ENCODE assay signal across 8 cellular contexts in the genomic region with DNA sequence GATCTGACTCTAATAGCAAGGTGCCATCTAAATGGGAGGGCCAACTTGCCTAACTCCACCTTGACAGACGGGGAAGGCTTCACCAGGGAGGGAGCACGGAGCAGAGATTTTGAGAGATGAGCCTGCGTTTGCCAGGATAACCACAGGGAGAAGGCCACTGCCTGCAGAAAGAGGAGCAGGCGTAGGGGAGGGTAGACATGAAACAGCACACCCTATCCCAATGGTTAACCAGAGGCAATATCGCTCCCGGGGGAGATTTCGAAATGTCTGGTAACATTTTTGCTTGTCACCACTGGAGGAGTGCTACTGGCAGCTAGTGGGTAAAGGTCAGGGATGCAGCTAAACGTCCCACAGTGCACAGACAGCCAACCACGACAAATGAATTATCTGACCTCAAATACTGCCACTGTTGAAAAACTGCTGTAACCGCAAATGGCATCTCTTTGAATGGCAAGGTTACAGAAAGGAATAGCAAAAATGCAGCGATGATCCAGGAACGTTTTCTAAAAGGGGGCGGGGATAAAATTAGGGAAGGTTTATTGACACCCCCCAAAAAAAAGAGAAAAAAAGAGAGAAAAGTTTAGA.
A peak's percentile ranks its signal among the peaks of the same experiment; 100 is the strongest.
DNase-seq lines count a peak whose midpoint lies in the region; ATAC-seq and TF ChIP-seq lines count a peak whose summit lies in the region.

No MANE protein-coding gene starts in this region.

- TF ChIP-seq POLR2A in esophagus squamous epithelium (IDR thresholded peaks at IDR 0.05) (peak in 1 of 4 donors; percentile 9), ovary (IDR thresholded peaks at IDR 0.05) (no peak)

- H3K27me3 ChIP-seq in esophagus squamous epithelium, result no peaks in the 10 kb centered on the region
- H3K27me3 ChIP-seq in neuron (ENCODE audit: insufficient read depth, low read length), result no peaks in the 10 kb centered on the region
- H3K27me3 ChIP-seq in ovary, result no peaks in the 10 kb centered on the region

- WGBS in esophagus squamous epithelium, 2 donors, result 59 to 61% methylated on average over 11 to 13 of the region's 13 CpGs
- 69 to 72% (median 69%) methylated on average over 13 of the region's 13 CpGs for WGBS in ovary, 3 donors

- H3K36me3 Mint-ChIP-seq in T-helper 17 cell (ENCODE audit: low read depth), result no peaks in the 10 kb centered on the region

- H3K9me3 ChIP-seq in T-helper 17 cell (ENCODE audit: control insufficient read depth, low read length, poor library complexity, severe bottlenecking) (peaks cover 2% of the 10 kb centered on the region), esophagus squamous epithelium (peaks cover 0 to 24% (median 20%) of the 10 kb centered on the region in 3 donors), neuron (ENCODE audit: low read length) (no peaks in the 10 kb centered on the region), ovary (no peaks in the 10 kb centered on the region)

- peak overlapping the region; percentile 6 for H2AFZ ChIP-seq in neuron (ENCODE audit: low read depth, low read length)

- H3K36me3 ChIP-seq in esophagus squamous epithelium (no peaks in the 10 kb centered on the region), neuron (ENCODE audit: insufficient read depth, low read length) (no peaks in the 10 kb centered on the region), ovary (no peaks in the 10 kb centered on the region)

- TF ChIP-seq CTCF in esophagus squamous epithelium (IDR thresholded peaks at IDR 0.05) (peak in 1 of 6 experiments; percentile 31), ovary (IDR thresholded peaks at IDR 0.05) (no peak)

- DNase-seq in GF-D8 (lab: John Stamatoyannopoulos, UW), result peak; percentile 45
- DNase-seq in T-helper 17 cell, result no peak
- DNase-seq in esophagus squamous epithelium (lab: John Stamatoyannopoulos, UW), result no peak
- DNase-seq in NCI-H524 treated with DMSO at 0.1 percent for 48 hours (lab: John Stamatoyannopoulos, UW), result no peak
- DNase-seq in ovary, result no peak

- peak; percentile 85 for ATAC-seq in GM21381 (IDR thresholded peaks at IDR 0.05; ENCODE audit: unreplicated experiment)
- peak; percentile 75 for ATAC-seq in HG03571 (IDR thresholded peaks at IDR 0.05; ENCODE audit: unreplicated experiment)
- peak; percentile 68 for ATAC-seq in T-helper 17 cell

- peak overlapping the region; percentile 96 for H3K27ac Mint-ChIP-seq in T-helper 17 cell

- H3K4me1 ChIP-seq in esophagus squamous epithelium (peaks cover 0 to 37% (median 7%) of the 10 kb centered on the region in 3 donors), neuron (ENCODE audit: insufficient read depth, low read length) (peaks cover 7% of the 10 kb centered on the region), ovary (ENCODE audit: insufficient read depth) (no peaks in the 10 kb centered on the region)

- peak overlapping the region; percentile 36 to 79 (median 74) for H3K27ac ChIP-seq in esophagus squamous epithelium
- no peak overlapping the region for H3K27ac ChIP-seq in ovary

- no peaks in the 10 kb centered on the region for H3K27me3 Mint-ChIP-seq in T-helper 17 cell

- peak overlapping the region; percentile 89 for H3K4me3 Mint-ChIP-seq in T-helper 17 cell

- peaks cover 16% of the 10 kb centered on the region for H3K4me1 Mint-ChIP-seq in T-helper 17 cell

- no peak for TF ChIP-seq EP300 in ovary (IDR thresholded peaks at IDR 0.05)

- peak overlapping the region in 3 of 4 donors; percentile 1 to 39 (median 5) for H3K4me3 ChIP-seq in esophagus squamous epithelium
- H3K4me3 ChIP-seq in neuron (ENCODE audit: low read length), result no peak overlapping the region
- no peak overlapping the region for H3K4me3 ChIP-seq in ovary

- intact Hi-C loops in esophagus squamous epithelium (cut with DNase I), result no loop called here
- intact Hi-C loops in ovary (cut with DNase I), result loop anchor here in 2 of 4 donors (5.0 to 10.0 kb wide), 3 partner anchors 423 to 765 kb away; no protein-coding TSS in a partner anchor

Comparison
In these comparisons a context has a peak if more than half of its experiments do, and no peak if none do; other contexts are left out.
1. H3K27ac ChIP-seq: peak in esophagus squamous epithelium (4 of 4); none in ovary (0 of 2).
2. H3K4me3 ChIP-seq: peak in esophagus squamous epithelium (3 of 4); none in neuron (single experiment) and ovary (single experiment).
3. Peak in every context shown above with its lines, with median percentiles within 50 percentile points of each other: ATAC-seq.